In genomic region chr14:75711134-75711795, GRCh38 we compare ENCODE assay signal across 8 cellular contexts.
DNase-seq lines count a peak whose midpoint lies in the region; ATAC-seq and TF ChIP-seq lines count a peak whose summit lies in the region.

No MANE protein-coding gene starts in this region.

- no peaks in the 10 kb centered on the region for H3K9me3 ChIP-seq in iPS-18a (ENCODE audit: control insufficient read depth, low read depth, low read length)

- H3K36me3 Mint-ChIP-seq in stimulated activated naive B cell treated with anti-CD40 and anti-IgM and Interleukin-4, amounts not matched to agents 10 μg/mL and 1 μg/mL and 100 μg/mL, for 72 hours: peaks cover 7 to 12% of the 10 kb centered on the region in 2 donors

- H3K27ac ChIP-seq in iPS-18a (ENCODE audit: low read length): no peak overlapping the region

- H3K27ac Mint-ChIP-seq in stimulated activated naive B cell treated with anti-CD40 and anti-IgM and Interleukin-4, amounts not matched to agents 10 μg/mL and 1 μg/mL and 100 μg/mL, for 72 hours: no peak overlapping the region

- peak overlapping the region; percentile 17 for H3K9ac ChIP-seq in iPS-18a (ENCODE audit: low read length)

- no peaks in the 10 kb centered on the region for H3K27me3 Mint-ChIP-seq in stimulated activated naive B cell treated with anti-CD40 and anti-IgM and Interleukin-4, amounts not matched to agents 10 μg/mL and 1 μg/mL and 100 μg/mL, for 72 hours

- H3K36me3 ChIP-seq in iPS-18a (ENCODE audit: control insufficient read depth, low read depth, low read length): no peaks in the 10 kb centered on the region

- no peaks in the 10 kb centered on the region for H3K27me3 ChIP-seq in iPS-18a (ENCODE audit: control insufficient read depth, insufficient read depth, low read length)

- peak; percentile 94 for TF ChIP-seq CTCF in astrocyte of the spinal cord (IDR thresholded peaks at IDR 0.05; ENCODE audit: low read depth, low read length)

- ATAC-seq in stimulated activated naive B cell treated with anti-CD40 and anti-IgM and Interleukin-4, amounts not matched to agents 10 μg/mL and 1 μg/mL and 100 μg/mL, for 72 hours (replicated peaks): peak; percentile 48 to 55
- ATAC-seq in GM21737 (IDR thresholded peaks at IDR 0.05; ENCODE audit: unreplicated experiment): no peak

- H3K4me3 ChIP-seq in astrocyte of the spinal cord (ENCODE audit: low read depth, low read length) (no peak overlapping the region), iPS-18a (ENCODE audit: low read length) (no peak overlapping the region)

- H3K4me1 ChIP-seq in iPS-18a (ENCODE audit: control insufficient read depth, low read depth, low read length): peaks cover 15% of the 10 kb centered on the region

- peak; percentile 3 for DNase-seq in activated naive CD4-positive, alpha-beta T cell treated with Interleukin-2 at 50 U/mL for 16 hours
- DNase-seq in activated naive CD4-positive, alpha-beta T cell (lab: John Stamatoyannopoulos, UW): no peak
- peak; percentile 20 for DNase-seq in MV-4-11 (lab: John Stamatoyannopoulos, UW)
- DNase-seq in astrocyte of the spinal cord (ENCODE audit: low read depth, low spot score): peak; percentile 77
- DNase-seq in stimulated activated naive B cell treated with anti-CD40 and anti-IgM and Interleukin-4, amounts not matched to agents 10 μg/mL and 1 μg/mL and 100 μg/mL, for 72 hours: no peak
- no peak for DNase-seq in NK-92 treated with Interleukin-12 subunit alpha and Interleukin-12 subunit beta, amount 100 ng/mL, for 24 hours (lab: John Stamatoyannopoulos, UW)

- no peaks in the 10 kb centered on the region for H3K4me1 Mint-ChIP-seq in stimulated activated naive B cell treated with anti-CD40 and anti-IgM and Interleukin-4, amounts not matched to agents 10 μg/mL and 1 μg/mL and 100 μg/mL, for 72 hours

- H3K9me3 Mint-ChIP-seq in stimulated activated naive B cell treated with anti-CD40 and anti-IgM and Interleukin-4, amounts not matched to agents 10 μg/mL and 1 μg/mL and 100 μg/mL, for 72 hours: no peaks in the 10 kb centered on the region

- no peak overlapping the region for H3K4me3 Mint-ChIP-seq in stimulated activated naive B cell treated with anti-CD40 and anti-IgM and Interleukin-4, amounts not matched to agents 10 μg/mL and 1 μg/mL and 100 μg/mL, for 72 hours

- in situ Hi-C loops in astrocyte of the spinal cord (cut with HindIII; ENCODE audit: low sequenced_read_pairs): loop anchor here (25.0 kb wide), 1 partner anchor 126 kb away; no protein-coding TSS in a partner anchor

Comparison
In these comparisons a context has a peak if more than half of its experiments do, and no peak if none do; other contexts are left out.
1. DNase-seq: peak in activated naive CD4-positive, alpha-beta T cell treated with Interleukin-2 at 50 U/mL for 16 hours (single experiment), MV-4-11 (single experiment) and astrocyte of the spinal cord (single experiment); none in activated naive CD4-positive, alpha-beta T cell (0 of 4), stimulated activated naive B cell treated with anti-CD40 and anti-IgM and Interleukin-4, amounts not matched to agents 10 μg/mL and 1 μg/mL and 100 μg/mL, for 72 hours (single experiment) and NK-92 treated with Interleukin-12 subunit alpha and Interleukin-12 subunit beta, amount 100 ng/mL, for 24 hours (single experiment).